In the genomic region with DNA sequence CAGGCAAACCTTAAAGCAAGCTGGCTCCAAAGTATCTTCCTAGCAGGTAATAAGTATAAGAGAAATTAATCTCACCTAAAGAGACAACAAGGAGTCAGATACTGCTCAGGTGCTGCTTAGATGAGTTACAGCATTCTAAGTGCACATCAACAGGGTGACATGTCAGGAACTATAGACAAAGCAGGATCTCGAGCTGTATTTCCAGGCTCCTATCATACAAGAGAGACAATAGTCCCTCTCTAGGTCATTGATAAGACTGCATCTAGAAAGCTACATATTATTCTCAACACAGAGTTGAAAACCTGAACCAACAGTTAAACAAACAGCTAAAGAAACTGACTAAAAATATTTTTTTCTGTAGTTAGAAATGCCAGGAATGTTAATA, we compare ENCODE assay signal across 1 cellular context.
TF ChIP-seq lines count a peak whose summit lies in the region.

No MANE protein-coding gene starts in this region.

TF ChIP-seq in HepG2, 621 proteins besides CTCF, POLR2A, EP300 and RAD21 (continued from another document and continues in another):
- TF ChIP-seq FOXJ3 (CRISPR knock-in tag; IDR thresholded peaks at IDR 0.05; ENCODE audit: borderline replicate concordance) (0 out of 2 replicates have a peak, but pooled peaks have one; percentile 19), ZNF629 (CRISPR knock-in tag; conservative IDR thresholded peaks at IDR 0.05) (no peak), NFIC (IDR thresholded peaks at IDR 0.05; ENCODE audit: low read length) (no peak), ZNF577 (CRISPR knock-in tag; IDR thresholded peaks at IDR 0.05; ENCODE audit: borderline replicate concordance, low read depth) (no peak), ZC3H4 (CRISPR knock-in tag; IDR thresholded peaks at IDR 0.05; ENCODE audit: borderline replicate concordance) (no peak), GATAD1 (CRISPR knock-in tag; IDR thresholded peaks at IDR 0.05) (0 out of 2 replicates have a peak, but pooled peaks have one; percentile 11), ATRX (CRISPR knock-in tag; IDR thresholded peaks at IDR 0.05; ENCODE audit: borderline replicate concordance) (no peak), SOX13 (IDR thresholded peaks at IDR 0.05) (no peak), SOX13 (CRISPR knock-in tag; conservative IDR thresholded peaks at IDR 0.05 in 1 of 2, IDR thresholded peaks at IDR 0.05 in 1 of 2) (peak in 1 of 2 experiments; percentile 33; a peak in 1 of 4 replicates), KDM5A (IDR thresholded peaks at IDR 0.05; ENCODE audit: borderline replicate concordance, low read length) (no peak), YY1 (IDR thresholded peaks at IDR 0.05; ENCODE audit: insufficient read depth, insufficient replicate concordance, low read depth, low read length) (no peak), CAMTA2 (CRISPR knock-in tag; IDR thresholded peaks at IDR 0.05; ENCODE audit: borderline replicate concordance) (no peak), GTF2F1 (IDR thresholded peaks at IDR 0.05; ENCODE audit: low read length) (no peak), MED1 (CRISPR knock-in tag; IDR thresholded peaks at IDR 0.05) (no peak), ZNF749 (CRISPR knock-in tag; IDR thresholded peaks at IDR 0.05; ENCODE audit: borderline replicate concordance) (no peak), MIXL1 (CRISPR knock-in tag; IDR thresholded peaks at IDR 0.05) (0 out of 2 replicates have a peak, but pooled peaks have one; percentile 25), RBM39 (IDR thresholded peaks at IDR 0.05; ENCODE audit: low read depth, low read length, poor library complexity, severe bottlenecking) (no peak), ZSCAN30 (CRISPR knock-in tag; IDR thresholded peaks at IDR 0.05) (no peak), ISX (CRISPR knock-in tag; conservative IDR thresholded peaks at IDR 0.05) (no peak), SP5 (CRISPR knock-in tag; IDR thresholded peaks at IDR 0.05; ENCODE audit: borderline replicate concordance, low read depth) (no peak), HOXA9 (CRISPR knock-in tag; IDR thresholded peaks at IDR 0.05; ENCODE audit: borderline replicate concordance) (no peak), KLF13 (CRISPR knock-in tag; IDR thresholded peaks at IDR 0.05) (no peak), ZNF790 (CRISPR knock-in tag; IDR thresholded peaks at IDR 0.05; ENCODE audit: borderline replicate concordance) (no peak), BCL6 (CRISPR knock-in tag; IDR thresholded peaks at IDR 0.05) (no peak), SRSF4 (IDR thresholded peaks at IDR 0.05; ENCODE audit: low read depth, low read length, poor library complexity, severe bottlenecking) (no peak), NR3C1 (CRISPR knock-in tag; IDR thresholded peaks at IDR 0.05) (no peak), DPF2 (CRISPR knock-in tag; IDR thresholded peaks at IDR 0.05; ENCODE audit: borderline replicate concordance, low read depth) (no peak)
- TF ChIP-seq, protein P1, sequence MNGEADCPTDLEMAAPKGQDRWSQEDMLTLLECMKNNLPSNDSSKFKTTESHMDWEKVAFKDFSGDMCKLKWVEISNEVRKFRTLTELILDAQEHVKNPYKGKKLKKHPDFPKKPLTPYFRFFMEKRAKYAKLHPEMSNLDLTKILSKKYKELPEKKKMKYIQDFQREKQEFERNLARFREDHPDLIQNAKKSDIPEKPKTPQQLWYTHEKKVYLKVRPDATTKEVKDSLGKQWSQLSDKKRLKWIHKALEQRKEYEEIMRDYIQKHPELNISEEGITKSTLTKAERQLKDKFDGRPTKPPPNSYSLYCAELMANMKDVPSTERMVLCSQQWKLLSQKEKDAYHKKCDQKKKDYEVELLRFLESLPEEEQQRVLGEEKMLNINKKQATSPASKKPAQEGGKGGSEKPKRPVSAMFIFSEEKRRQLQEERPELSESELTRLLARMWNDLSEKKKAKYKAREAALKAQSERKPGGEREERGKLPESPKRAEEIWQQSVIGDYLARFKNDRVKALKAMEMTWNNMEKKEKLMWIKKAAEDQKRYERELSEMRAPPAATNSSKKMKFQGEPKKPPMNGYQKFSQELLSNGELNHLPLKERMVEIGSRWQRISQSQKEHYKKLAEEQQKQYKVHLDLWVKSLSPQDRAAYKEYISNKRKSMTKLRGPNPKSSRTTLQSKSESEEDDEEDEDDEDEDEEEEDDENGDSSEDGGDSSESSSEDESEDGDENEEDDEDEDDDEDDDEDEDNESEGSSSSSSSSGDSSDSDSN (CRISPR knock-in tag; IDR thresholded peaks at IDR 0.05): no peak
- TF ChIP-seq, protein P2, sequence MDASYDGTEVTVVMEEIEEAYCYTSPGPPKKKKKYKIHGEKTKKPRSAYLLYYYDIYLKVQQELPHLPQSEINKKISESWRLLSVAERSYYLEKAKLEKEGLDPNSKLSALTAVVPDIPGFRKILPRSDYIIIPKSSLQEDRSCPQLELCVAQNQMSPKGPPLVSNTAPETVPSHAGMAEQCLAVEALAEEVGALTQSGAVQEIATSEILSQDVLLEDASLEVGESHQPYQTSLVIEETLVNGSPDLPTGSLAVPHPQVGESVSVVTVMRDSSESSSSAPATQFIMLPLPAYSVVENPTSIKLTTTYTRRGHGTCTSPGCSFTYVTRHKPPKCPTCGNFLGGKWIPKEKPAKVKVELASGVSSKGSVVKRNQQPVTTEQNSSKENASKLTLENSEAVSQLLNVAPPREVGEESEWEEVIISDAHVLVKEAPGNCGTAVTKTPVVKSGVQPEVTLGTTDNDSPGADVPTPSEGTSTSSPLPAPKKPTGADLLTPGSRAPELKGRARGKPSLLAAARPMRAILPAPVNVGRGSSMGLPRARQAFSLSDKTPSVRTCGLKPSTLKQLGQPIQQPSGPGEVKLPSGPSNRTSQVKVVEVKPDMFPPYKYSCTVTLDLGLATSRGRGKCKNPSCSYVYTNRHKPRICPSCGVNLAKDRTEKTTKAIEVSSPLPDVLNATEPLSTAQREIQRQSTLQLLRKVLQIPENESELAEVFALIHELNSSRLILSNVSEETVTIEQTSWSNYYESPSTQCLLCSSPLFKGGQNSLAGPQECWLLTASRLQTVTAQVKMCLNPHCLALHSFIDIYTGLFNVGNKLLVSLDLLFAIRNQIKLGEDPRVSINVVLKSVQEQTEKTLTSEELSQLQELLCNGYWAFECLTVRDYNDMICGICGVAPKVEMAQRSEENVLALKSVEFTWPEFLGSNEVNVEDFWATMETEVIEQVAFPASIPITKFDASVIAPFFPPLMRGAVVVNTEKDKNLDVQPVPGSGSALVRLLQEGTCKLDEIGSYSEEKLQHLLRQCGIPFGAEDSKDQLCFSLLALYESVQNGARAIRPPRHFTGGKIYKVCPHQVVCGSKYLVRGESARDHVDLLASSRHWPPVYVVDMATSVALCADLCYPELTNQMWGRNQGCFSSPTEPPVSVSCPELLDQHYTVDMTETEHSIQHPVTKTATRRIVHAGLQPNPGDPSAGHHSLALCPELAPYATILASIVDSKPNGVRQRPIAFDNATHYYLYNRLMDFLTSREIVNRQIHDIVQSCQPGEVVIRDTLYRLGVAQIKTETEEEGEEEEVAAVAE (CRISPR knock-in tag; IDR thresholded peaks at IDR 0.05; ENCODE audit: borderline replicate concordance): no peak
- TF ChIP-seq, protein P3, sequence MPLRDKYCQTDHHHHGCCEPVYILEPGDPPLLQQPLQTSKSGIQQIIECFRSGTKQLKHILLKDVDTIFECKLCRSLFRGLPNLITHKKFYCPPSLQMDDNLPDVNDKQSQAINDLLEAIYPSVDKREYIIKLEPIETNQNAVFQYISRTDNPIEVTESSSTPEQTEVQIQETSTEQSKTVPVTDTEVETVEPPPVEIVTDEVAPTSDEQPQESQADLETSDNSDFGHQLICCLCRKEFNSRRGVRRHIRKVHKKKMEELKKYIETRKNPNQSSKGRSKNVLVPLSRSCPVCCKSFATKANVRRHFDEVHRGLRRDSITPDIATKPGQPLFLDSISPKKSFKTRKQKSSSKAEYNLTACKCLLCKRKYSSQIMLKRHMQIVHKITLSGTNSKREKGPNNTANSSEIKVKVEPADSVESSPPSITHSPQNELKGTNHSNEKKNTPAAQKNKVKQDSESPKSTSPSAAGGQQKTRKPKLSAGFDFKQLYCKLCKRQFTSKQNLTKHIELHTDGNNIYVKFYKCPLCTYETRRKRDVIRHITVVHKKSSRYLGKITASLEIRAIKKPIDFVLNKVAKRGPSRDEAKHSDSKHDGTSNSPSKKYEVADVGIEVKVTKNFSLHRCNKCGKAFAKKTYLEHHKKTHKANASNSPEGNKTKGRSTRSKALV (CRISPR knock-in tag; IDR thresholded peaks at IDR 0.05): 0 out of 2 replicates have a peak, but pooled peaks have one; percentile 51
- TF ChIP-seq, protein P4, sequence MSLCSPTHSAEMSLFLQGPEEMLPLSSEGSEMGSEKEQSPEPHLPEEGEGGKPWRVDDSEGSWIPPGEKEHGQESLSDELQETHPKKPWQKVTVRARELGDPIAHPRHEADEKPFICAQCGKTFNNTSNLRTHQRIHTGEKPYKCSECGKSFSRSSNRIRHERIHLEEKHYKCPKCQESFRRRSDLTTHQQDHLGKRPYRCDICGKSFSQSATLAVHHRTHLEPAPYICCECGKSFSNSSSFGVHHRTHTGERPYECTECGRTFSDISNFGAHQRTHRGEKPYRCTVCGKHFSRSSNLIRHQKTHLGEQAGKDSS (CRISPR knock-in tag; IDR thresholded peaks at IDR 0.05; ENCODE audit: borderline replicate concordance, low read depth): no peak
- TF ChIP-seq, protein P5, sequence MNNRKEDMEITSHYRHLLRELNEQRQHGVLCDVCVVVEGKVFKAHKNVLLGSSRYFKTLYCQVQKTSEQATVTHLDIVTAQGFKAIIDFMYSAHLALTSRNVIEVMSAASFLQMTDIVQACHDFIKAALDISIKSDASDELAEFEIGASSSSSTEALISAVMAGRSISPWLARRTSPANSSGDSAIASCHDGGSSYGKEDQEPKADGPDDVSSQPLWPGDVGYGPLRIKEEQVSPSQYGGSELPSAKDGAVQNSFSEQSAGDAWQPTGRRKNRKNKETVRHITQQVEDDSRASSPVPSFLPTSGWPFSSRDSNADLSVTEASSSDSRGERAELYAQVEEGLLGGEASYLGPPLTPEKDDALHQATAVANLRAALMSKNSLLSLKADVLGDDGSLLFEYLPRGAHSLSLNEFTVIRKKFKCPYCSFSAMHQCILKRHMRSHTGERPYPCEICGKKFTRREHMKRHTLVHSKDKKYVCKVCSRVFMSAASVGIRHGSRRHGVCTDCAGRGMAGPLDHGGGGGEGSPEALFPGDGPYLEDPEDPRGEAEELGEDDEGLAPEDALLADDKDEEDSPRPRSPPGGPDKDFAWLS (CRISPR knock-in tag; IDR thresholded peaks at IDR 0.05; ENCODE audit: borderline replicate concordance): no peak
- TF ChIP-seq, protein P6, sequence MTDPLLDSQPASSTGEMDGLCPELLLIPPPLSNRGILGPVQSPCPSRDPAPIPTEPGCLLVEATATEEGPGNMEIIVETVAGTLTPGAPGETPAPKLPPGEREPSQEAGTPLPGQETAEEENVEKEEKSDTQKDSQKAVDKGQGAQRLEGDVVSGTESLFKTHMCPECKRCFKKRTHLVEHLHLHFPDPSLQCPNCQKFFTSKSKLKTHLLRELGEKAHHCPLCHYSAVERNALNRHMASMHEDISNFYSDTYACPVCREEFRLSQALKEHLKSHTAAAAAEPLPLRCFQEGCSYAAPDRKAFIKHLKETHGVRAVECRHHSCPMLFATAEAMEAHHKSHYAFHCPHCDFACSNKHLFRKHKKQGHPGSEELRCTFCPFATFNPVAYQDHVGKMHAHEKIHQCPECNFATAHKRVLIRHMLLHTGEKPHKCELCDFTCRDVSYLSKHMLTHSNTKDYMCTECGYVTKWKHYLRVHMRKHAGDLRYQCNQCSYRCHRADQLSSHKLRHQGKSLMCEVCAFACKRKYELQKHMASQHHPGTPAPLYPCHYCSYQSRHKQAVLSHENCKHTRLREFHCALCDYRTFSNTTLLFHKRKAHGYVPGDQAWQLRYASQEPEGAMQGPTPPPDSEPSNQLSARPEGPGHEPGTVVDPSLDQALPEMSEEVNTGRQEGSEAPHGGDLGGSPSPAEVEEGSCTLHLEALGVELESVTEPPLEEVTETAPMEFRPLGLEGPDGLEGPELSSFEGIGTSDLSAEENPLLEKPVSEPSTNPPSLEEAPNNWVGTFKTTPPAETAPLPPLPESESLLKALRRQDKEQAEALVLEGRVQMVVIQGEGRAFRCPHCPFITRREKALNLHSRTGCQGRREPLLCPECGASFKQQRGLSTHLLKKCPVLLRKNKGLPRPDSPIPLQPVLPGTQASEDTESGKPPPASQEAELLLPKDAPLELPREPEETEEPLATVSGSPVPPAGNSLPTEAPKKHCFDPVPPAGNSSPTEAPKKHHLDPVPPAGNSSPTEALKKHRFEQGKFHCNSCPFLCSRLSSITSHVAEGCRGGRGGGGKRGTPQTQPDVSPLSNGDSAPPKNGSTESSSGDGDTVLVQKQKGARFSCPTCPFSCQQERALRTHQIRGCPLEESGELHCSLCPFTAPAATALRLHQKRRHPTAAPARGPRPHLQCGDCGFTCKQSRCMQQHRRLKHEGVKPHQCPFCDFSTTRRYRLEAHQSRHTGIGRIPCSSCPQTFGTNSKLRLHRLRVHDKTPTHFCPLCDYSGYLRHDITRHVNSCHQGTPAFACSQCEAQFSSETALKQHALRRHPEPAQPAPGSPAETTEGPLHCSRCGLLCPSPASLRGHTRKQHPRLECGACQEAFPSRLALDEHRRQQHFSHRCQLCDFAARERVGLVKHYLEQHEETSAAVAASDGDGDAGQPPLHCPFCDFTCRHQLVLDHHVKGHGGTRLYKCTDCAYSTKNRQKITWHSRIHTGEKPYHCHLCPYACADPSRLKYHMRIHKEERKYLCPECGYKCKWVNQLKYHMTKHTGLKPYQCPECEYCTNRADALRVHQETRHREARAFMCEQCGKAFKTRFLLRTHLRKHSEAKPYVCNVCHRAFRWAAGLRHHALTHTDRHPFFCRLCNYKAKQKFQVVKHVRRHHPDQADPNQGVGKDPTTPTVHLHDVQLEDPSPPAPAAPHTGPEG (CRISPR knock-in tag; IDR thresholded peaks at IDR 0.05): no peak
- TF ChIP-seq, protein P7, sequence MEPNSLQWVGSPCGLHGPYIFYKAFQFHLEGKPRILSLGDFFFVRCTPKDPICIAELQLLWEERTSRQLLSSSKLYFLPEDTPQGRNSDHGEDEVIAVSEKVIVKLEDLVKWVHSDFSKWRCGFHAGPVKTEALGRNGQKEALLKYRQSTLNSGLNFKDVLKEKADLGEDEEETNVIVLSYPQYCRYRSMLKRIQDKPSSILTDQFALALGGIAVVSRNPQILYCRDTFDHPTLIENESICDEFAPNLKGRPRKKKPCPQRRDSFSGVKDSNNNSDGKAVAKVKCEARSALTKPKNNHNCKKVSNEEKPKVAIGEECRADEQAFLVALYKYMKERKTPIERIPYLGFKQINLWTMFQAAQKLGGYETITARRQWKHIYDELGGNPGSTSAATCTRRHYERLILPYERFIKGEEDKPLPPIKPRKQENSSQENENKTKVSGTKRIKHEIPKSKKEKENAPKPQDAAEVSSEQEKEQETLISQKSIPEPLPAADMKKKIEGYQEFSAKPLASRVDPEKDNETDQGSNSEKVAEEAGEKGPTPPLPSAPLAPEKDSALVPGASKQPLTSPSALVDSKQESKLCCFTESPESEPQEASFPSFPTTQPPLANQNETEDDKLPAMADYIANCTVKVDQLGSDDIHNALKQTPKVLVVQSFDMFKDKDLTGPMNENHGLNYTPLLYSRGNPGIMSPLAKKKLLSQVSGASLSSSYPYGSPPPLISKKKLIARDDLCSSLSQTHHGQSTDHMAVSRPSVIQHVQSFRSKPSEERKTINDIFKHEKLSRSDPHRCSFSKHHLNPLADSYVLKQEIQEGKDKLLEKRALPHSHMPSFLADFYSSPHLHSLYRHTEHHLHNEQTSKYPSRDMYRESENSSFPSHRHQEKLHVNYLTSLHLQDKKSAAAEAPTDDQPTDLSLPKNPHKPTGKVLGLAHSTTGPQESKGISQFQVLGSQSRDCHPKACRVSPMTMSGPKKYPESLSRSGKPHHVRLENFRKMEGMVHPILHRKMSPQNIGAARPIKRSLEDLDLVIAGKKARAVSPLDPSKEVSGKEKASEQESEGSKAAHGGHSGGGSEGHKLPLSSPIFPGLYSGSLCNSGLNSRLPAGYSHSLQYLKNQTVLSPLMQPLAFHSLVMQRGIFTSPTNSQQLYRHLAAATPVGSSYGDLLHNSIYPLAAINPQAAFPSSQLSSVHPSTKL (CRISPR knock-in tag; IDR thresholded peaks at IDR 0.05): peak; percentile 41; the same call in 1 of the 2 replicates
